Comparison of ENCODE assay signal across 13 cellular contexts in genomic region chr3:11559816-11560633, GRCh38.
DNase-seq lines count a peak whose midpoint lies in the region; FAIRE-seq and TF ChIP-seq lines count a peak whose summit lies in the region.
"Had no signal": no experiment of that assay in that cellular context is flagged by ENCODE, and none has a peak within 500 bp of the region (broad histone marks: within the 10 kb centered on the region; RNA-seq: fewer than 3 reads in every experiment).

No MANE protein-coding gene starts in this region.

- intact Hi-C loops in tibial artery (cut with DNase I; ENCODE audit: low total_unique reads), result loop anchor here (10.0 kb wide), 2 partner anchors 85 kb away; partner anchors contain the start of gene VGLL4

- H3K4me3 Mint-ChIP-seq in activated T-cell treated with anti-CD3 and anti-CD28 coated beads, Interleukin-2, amount 50 U/mL, for 24 hours, result no peak overlapping the region

- H3K36me3 ChIP-seq in ectodermal cell (ENCODE audit: control insufficient read depth, insufficient read depth, low read length) (peaks cover 21% of the 10 kb centered on the region), muscle layer of duodenum (ENCODE audit: control insufficient read depth in 1 of 2, insufficient read depth in 2 of 2, low read length in 2 of 2) (peaks cover 22 to 32% of the 10 kb centered on the region in 2 donors), tibial artery (peaks cover 10 to 64% (median 43%) of the 10 kb centered on the region in 3 donors)
- H3K36me3 ChIP-seq: ovary had no signal

- H3K4me1 ChIP-seq in ectodermal cell (ENCODE audit: control insufficient read depth, insufficient read depth, low read length) (peaks cover 20% of the 10 kb centered on the region), muscle layer of duodenum (ENCODE audit: control insufficient read depth in 1 of 2, insufficient read depth in 2 of 2, low read length in 2 of 2) (peaks cover 15 to 26% of the 10 kb centered on the region in 2 donors), tibial artery (peaks cover 5 to 80% (median 66%) of the 10 kb centered on the region in 4 donors)

- TF ChIP-seq CTCF in tibial artery (IDR thresholded peaks at IDR 0.05), result no peak

- 93 to 95% methylated on average over 15 of the region's 15 CpGs for WGBS in ectodermal cell, 2 experiments

- H3K4me3 ChIP-seq in ectodermal cell (ENCODE audit: insufficient read depth, low read depth, low read length) (no peak overlapping the region), muscle layer of duodenum (ENCODE audit: low read depth in 1 of 2, low read length in 2 of 2) (no peak overlapping the region), tibial artery (no peak overlapping the region)
- H3K4me3 ChIP-seq: ovary had no signal

- peak overlapping the region; percentile 44 for H3K27ac Mint-ChIP-seq in activated T-cell treated with anti-CD3 and anti-CD28 coated beads, Interleukin-2, amount 50 U/mL, for 24 hours

- peaks cover 14% of the 10 kb centered on the region for H3K4me1 Mint-ChIP-seq in activated T-cell treated with anti-CD3 and anti-CD28 coated beads, Interleukin-2, amount 50 U/mL, for 24 hours (ENCODE audit: low read depth)

- H3K27me3 ChIP-seq in ectodermal cell (ENCODE audit: control insufficient read depth, insufficient read depth, low read length, poor library complexity, severe bottlenecking), result no peaks in the 10 kb centered on the region
- H3K27me3 ChIP-seq in muscle layer of duodenum (ENCODE audit: low read depth, low read length), result no peaks in the 10 kb centered on the region
- no peaks in the 10 kb centered on the region for H3K27me3 ChIP-seq in tibial artery
- H3K27me3 ChIP-seq: ovary had no signal

- H3K27ac ChIP-seq in ectodermal cell (ENCODE audit: insufficient read depth, low read depth, low read length, poor library complexity, severe bottlenecking) (peak overlapping the region; percentile 11), muscle layer of duodenum (ENCODE audit: low read length) (peak overlapping the region; percentile 23), tibial artery (peak overlapping the region; percentile 55 to 85)

- peaks cover 81% of the 10 kb centered on the region for H3K36me3 Mint-ChIP-seq in activated T-cell treated with anti-CD3 and anti-CD28 coated beads, Interleukin-2, amount 50 U/mL, for 24 hours (ENCODE audit: low read depth)

- FAIRE-seq in RCC 7860 (lab: Jason Lieb, UNC), result no peak

- no peak for DNase-seq in activated T-cell treated with anti-CD3 and anti-CD28 coated beads, Interleukin-2, amount 50 U/mL, for 24 hours
- DNase-seq in activated T-cell treated with anti-CD3 and anti-CD28 coated beads, Interleukin-2, amount 50 U/mL, for 48 hours, result no peak
- DNase-seq in tibial artery (peak in 1 of 2 donors; percentile 67), SW480 (ENCODE audit: low spot score) (no peak), NCI-H2107 treated with DMSO at 0.1 percent for 48 hours (lab: John Stamatoyannopoulos, UW; ENCODE audit: unreplicated experiment) (no peak), RCC 7860 (ENCODE audit: low spot score) (no peak)
- DNase-seq: activated gamma-delta T cell treated with Interleukin-2 at 50 U/mL for 16 hours, DND-41, NCI-H2107, OCI-M1 had no signal

- no peaks in the 10 kb centered on the region for H3K9me3 ChIP-seq in ectodermal cell (ENCODE audit: control insufficient read depth, low read length)
- H3K9me3 ChIP-seq in muscle layer of duodenum (ENCODE audit: control insufficient read depth in 1 of 2, low read length in 2 of 2), result no peaks in the 10 kb centered on the region
- H3K9me3 ChIP-seq in tibial artery, result no peaks in the 10 kb centered on the region
- H3K9me3 ChIP-seq: ovary had no signal

- no peaks in the 10 kb centered on the region for H3K27me3 Mint-ChIP-seq in activated T-cell treated with anti-CD3 and anti-CD28 coated beads, Interleukin-2, amount 50 U/mL, for 24 hours

- no peaks in the 10 kb centered on the region for H3K9me3 Mint-ChIP-seq in activated T-cell treated with anti-CD3 and anti-CD28 coated beads, Interleukin-2, amount 50 U/mL, for 24 hours

Comparison
In these comparisons a context has a peak if more than half of its experiments do, and no peak if none do; other contexts are left out.
1. H3K27ac ChIP-seq: peak in every context shown above with its lines; median percentile 70 in tibial artery; 23 in muscle layer of duodenum; 11 in ectodermal cell.